10 cellular contexts compared by ENCODE assay signal in genomic region chr3:48130321-48130881, GRCh38. TPM values are rescaled to one million over a fixed set of nuclear protein-coding genes. Genes with fewer than 3 reads are reported as not detected.
DNase-seq lines count a peak whose midpoint lies in the region; ATAC-seq and TF ChIP-seq lines count a peak whose summit lies in the region.
"Had no signal": no experiment of that assay in that cellular context is flagged by ENCODE, and none has a peak within 500 bp of the region (broad histone marks: within the 10 kb centered on the region; RNA-seq: fewer than 3 reads in every experiment).

No MANE protein-coding gene starts in this region.

- H3K27me3 Mint-ChIP-seq in CD14-positive monocyte (ENCODE audit: low read depth in 3 of 3): peaks cover 0 to 4% (median 4%) of the 10 kb centered on the region in 3 donors

- H3K4me1 Mint-ChIP-seq in CD14-positive monocyte: no peaks in the 10 kb centered on the region
- H3K4me1 Mint-ChIP-seq: activated naive CD4-positive, alpha-beta T cell treated with anti-CD3 and anti-CD28 coated beads, Interleukin-2, amount 10 ng/mL, durations not matched to agents 7 days and 5 days had no signal

- H4K8ac ChIP-seq in neuronal stem cell (ENCODE audit: low read depth, low read length): peak overlapping the region; percentile 68

- no peak overlapping the region for H2BK5ac ChIP-seq in neuronal stem cell (ENCODE audit: low read length)

- no peak overlapping the region for H3K4me3 ChIP-seq in SK-N-MC
- no peak overlapping the region for H3K4me3 ChIP-seq in neuronal stem cell (ENCODE audit: low read length in 2 of 2)

- H3K9ac ChIP-seq in SK-N-MC (ENCODE audit: insufficient read length) (no peak overlapping the region), neuronal stem cell (ENCODE audit: low read depth, low read length, poor library complexity) (no peak overlapping the region)

- WGBS in neuronal stem cell (ENCODE audit: extremely low coverage in 2 of 2, insufficient read length in 2 of 2, insufficient replicate concordance in 1 of 2), 2 donors: no CpG with 5 or more reads among the region's 8 CpGs

- H2AFZ ChIP-seq in neuronal stem cell (ENCODE audit: low read length): peak overlapping the region; percentile 87

- H2BK120ac ChIP-seq in neuronal stem cell (ENCODE audit: low read depth, low read length): no peak overlapping the region

- no peak for ATAC-seq in HG03196 (IDR thresholded peaks at IDR 0.05; ENCODE audit: unreplicated experiment)
- no peak for ATAC-seq in activated CD4-positive, CD25-positive, alpha-beta regulatory T cell treated with anti-CD3 and anti-CD28 coated beads, Interleukin-2, amount 50 U/mL, for 24 hours

- H3K27ac Mint-ChIP-seq in CD14-positive monocyte: no peak overlapping the region
- H3K27ac Mint-ChIP-seq: activated naive CD4-positive, alpha-beta T cell treated with anti-CD3 and anti-CD28 coated beads, Interleukin-2, amount 10 ng/mL, durations not matched to agents 7 days and 5 days had no signal

- H3K4ac ChIP-seq in neuronal stem cell (ENCODE audit: low read length): peak overlapping the region; percentile 19

- no peaks in the 10 kb centered on the region for H3K79me1 ChIP-seq in neuronal stem cell (ENCODE audit: low read depth, low read length)

- H3K27ac ChIP-seq in SK-N-MC: peak overlapping the region; percentile 31; the same call in 1 of the 2 replicates
- no peak overlapping the region for H3K27ac ChIP-seq in neuronal stem cell (replicated peaks; ENCODE audit: low read length)

- peaks cover 7 to 11% of the 10 kb centered on the region in 2 donors for H3K4me1 ChIP-seq in neuronal stem cell (ENCODE audit: control insufficient read depth in 2 of 2, insufficient read depth in 1 of 2, low read depth in 1 of 2, low read length in 2 of 2)

- H3K9me3 ChIP-seq in SK-N-MC (ENCODE audit: low read depth, low read length) (no peaks in the 10 kb centered on the region), neuronal stem cell (replicated peaks in 1 of 2; ENCODE audit: control insufficient read depth in 2 of 2, insufficient read depth in 1 of 2, low read depth in 1 of 2, low read length in 2 of 2) (no peaks in the 10 kb centered on the region)

- H4K91ac ChIP-seq in neuronal stem cell (ENCODE audit: low read depth, low read length, poor library complexity): no peak overlapping the region

- no peaks in the 10 kb centered on the region for H3K36me3 Mint-ChIP-seq in CD14-positive monocyte
- H3K36me3 Mint-ChIP-seq: activated naive CD4-positive, alpha-beta T cell treated with anti-CD3 and anti-CD28 coated beads, Interleukin-2, amount 10 ng/mL, durations not matched to agents 7 days and 5 days had no signal

- peak overlapping the region; percentile 63 for H2BK12ac ChIP-seq in neuronal stem cell (ENCODE audit: low read length)

- no peak for TF ChIP-seq CTCF in CD14-positive monocyte (IDR thresholded peaks at IDR 0.05)

- peak overlapping the region; percentile 35 for H2AK5ac ChIP-seq in neuronal stem cell (ENCODE audit: low read depth, low read length)

- intact Hi-C loops in CD14-positive monocyte (cut with micrococcal nuclease): no loop called here

- H2BK15ac ChIP-seq in neuronal stem cell (ENCODE audit: low read length): peak overlapping the region; percentile 88

- DNase-seq in A172 (ENCODE audit: low spot score) (peak; percentile 52), SK-N-MC (ENCODE audit: low read depth, low spot score) (no peak), globus pallidus (ENCODE audit: low spot score) (peak; percentile 52), neuronal stem cell (ENCODE audit: low spot score) (no peak), CD14-positive monocyte (ENCODE audit: low spot score) (no peak), T-helper 2 cell (no peak)
- DNase-seq: activated naive CD4-positive, alpha-beta T cell treated with anti-CD3 and anti-CD28 coated beads, Interleukin-2, amount 10 ng/mL, durations not matched to agents 7 days and 5 days; NCI-H524 treated with DMSO at 0.1 percent for 48 hours had no signal

- H3K18ac ChIP-seq in neuronal stem cell (ENCODE audit: low read length): peak overlapping the region; percentile 84

- no peak overlapping the region for H3K14ac ChIP-seq in neuronal stem cell (ENCODE audit: low read length)

- no peak overlapping the region for H3K4me3 Mint-ChIP-seq in CD14-positive monocyte
- H3K4me3 Mint-ChIP-seq: activated naive CD4-positive, alpha-beta T cell treated with anti-CD3 and anti-CD28 coated beads, Interleukin-2, amount 10 ng/mL, durations not matched to agents 7 days and 5 days had no signal

- H3K4me2 ChIP-seq in neuronal stem cell (ENCODE audit: insufficient read depth, low read length, poor library complexity, severe bottlenecking): no peak overlapping the region

- H3K36me3 ChIP-seq in SK-N-MC (ENCODE audit: insufficient read depth, low read length): no peaks in the 10 kb centered on the region
- no peaks in the 10 kb centered on the region for H3K36me3 ChIP-seq in neuronal stem cell (replicated peaks in 1 of 2; ENCODE audit: control insufficient read depth in 2 of 2, insufficient read depth in 2 of 2, low read length in 2 of 2)

- no peaks in the 10 kb centered on the region for H3K9me3 Mint-ChIP-seq in CD14-positive monocyte
- H3K9me3 Mint-ChIP-seq: activated naive CD4-positive, alpha-beta T cell treated with anti-CD3 and anti-CD28 coated beads, Interleukin-2, amount 10 ng/mL, durations not matched to agents 7 days and 5 days had no signal

- no peaks in the 10 kb centered on the region for H3K27me3 ChIP-seq in neuronal stem cell (ENCODE audit: control insufficient read depth in 3 of 3, insufficient read depth in 3 of 3, low read depth in 1 of 3, low read length in 3 of 3)

- H3K23ac ChIP-seq in neuronal stem cell (ENCODE audit: low read depth, low read length, poor library complexity): no peak overlapping the region

RNA-seq across cellular contexts. Expression of gene CDC25A, which starts 57.8 kb away (rescaled TPM):
- 21.1 and 33.6 TPM in 2 replicates for total RNA-seq in A172 (2014; rRNA removed; shearing (Covaris generic))
- polyA plus RNA-seq in neuronal stem cell (2013, experiment 1 of 2): 26.0 TPM
- 24.4 TPM for polyA plus RNA-seq in neuronal stem cell (2013, experiment 2 of 2)
- under 1 TPM in 1 of 2 donors, not detected in 1; 0.39 TPM for polyA plus RNA-seq in CD14-positive monocyte

Comparison
In these comparisons a context has a peak if more than half of its experiments do, and no peak if none do; other contexts are left out.
1. DNase-seq: peak in A172 (single experiment) and globus pallidus (single experiment); none in SK-N-MC (single experiment), neuronal stem cell (single experiment), CD14-positive monocyte (single experiment) and T-helper 2 cell (0 of 5).